ENCODE assay signal across 20 cellular contexts in the genomic region with DNA sequence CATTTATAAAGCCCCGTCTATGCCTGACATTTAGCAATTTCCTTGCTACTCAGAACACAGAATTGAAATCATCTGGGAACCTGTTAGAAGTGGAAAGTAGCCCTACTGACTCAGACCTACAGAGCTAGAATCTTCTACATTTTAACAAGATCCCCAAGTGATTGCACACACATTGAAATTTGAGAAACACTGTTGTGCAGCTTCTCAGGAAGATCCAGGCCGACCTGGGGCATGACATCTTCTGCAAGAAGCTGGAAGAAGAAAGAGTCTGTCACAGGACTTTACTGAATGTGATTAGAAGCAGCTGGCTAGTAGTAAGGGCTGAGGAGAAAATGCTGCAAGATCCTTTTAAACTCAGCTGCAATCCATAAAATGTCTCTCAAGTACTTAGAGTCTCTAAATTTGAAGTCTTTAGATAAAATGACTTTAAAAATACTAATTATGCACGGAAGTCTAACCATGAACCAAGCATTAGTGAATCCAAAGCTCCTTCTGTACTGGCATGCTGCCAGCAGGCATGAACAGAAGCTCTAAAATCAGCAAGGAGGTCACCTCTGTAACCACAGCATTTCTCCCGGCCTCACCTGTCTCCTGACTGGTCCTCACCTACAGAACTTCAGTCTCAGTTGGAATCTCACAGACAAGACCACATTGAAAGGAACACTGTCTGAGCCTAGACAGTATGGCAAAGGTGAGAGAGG.
DNase-seq lines count a peak whose midpoint lies in the region; ATAC-seq and TF ChIP-seq lines count a peak whose summit lies in the region.
"Had no signal": no experiment of that assay in that cellular context is flagged by ENCODE, and none has a peak within 500 bp of the region (broad histone marks: within the 10 kb centered on the region; RNA-seq: fewer than 3 reads in every experiment).

No MANE protein-coding gene starts in this region.

- no peaks in the 10 kb centered on the region for H3K27me3 ChIP-seq in AG04450 (ENCODE audit: control insufficient read depth, insufficient read depth, low read length)
- H3K27me3 ChIP-seq in hepatocyte = no peaks in the 10 kb centered on the region
- H3K27me3 ChIP-seq: ascending aorta, BLaER1, left lung, Peyer's patch had no signal

- DNase-seq in AG04450 (ENCODE audit: low read depth, low spot score) (peak; percentile 78), GM04503 (ENCODE audit: low read depth) (peak; percentile 43), astrocyte of the spinal cord (ENCODE audit: low read depth, low spot score) (peak; percentile 22), hepatocyte (ENCODE audit: low spot score) (peak; percentile 16), NCI-H2081 treated with DMSO at 0.1 percent for 48 hours (lab: John Stamatoyannopoulos, UW) (no peak), NCI-H226 (no peak), endothelial cell (ENCODE audit: low spot score) (no peak)
- DNase-seq: activated B cell treated with CpG ODN at 0.5 μM for 24 hours, activated gamma-delta T cell treated with Interleukin-2 at 50 U/mL for 16 hours, DMS153, Kasumi-1, left lung, NCI-H146, NCI-H748 treated with DMSO at 0.1 percent for 48 hours, Peyer's patch, SW 1271 had no signal

- no peak overlapping the region for H3K4me3 ChIP-seq in AG04450 (ENCODE audit: low read depth, low read length)
- no peak overlapping the region for H3K4me3 ChIP-seq in astrocyte of the spinal cord (ENCODE audit: low read depth, low read length)
- no peak overlapping the region for H3K4me3 ChIP-seq in hepatocyte
- H3K4me3 ChIP-seq: ascending aorta, BLaER1, coronary artery, left lung, Peyer's patch had no signal

- peaks cover 2% of the 10 kb centered on the region for H3K27me3 Mint-ChIP-seq in endothelial cell (ENCODE audit: unreplicated experiment)
- H3K27me3 Mint-ChIP-seq: activated B cell treated with CpG ODN at 0.5 μM for 24 hours had no signal

- peaks cover 6% of the 10 kb centered on the region for H3K36me3 Mint-ChIP-seq in endothelial cell (ENCODE audit: low read depth, unreplicated experiment)

- no peaks in the 10 kb centered on the region for H3K79me2 ChIP-seq in hepatocyte

- H3K4me3 Mint-ChIP-seq in endothelial cell (ENCODE audit: unreplicated experiment) = no peak overlapping the region
- H3K4me3 Mint-ChIP-seq: activated B cell treated with CpG ODN at 0.5 μM for 24 hours had no signal

- peaks cover 12% of the 10 kb centered on the region for H3K4me1 Mint-ChIP-seq in endothelial cell (ENCODE audit: unreplicated experiment)
- H3K4me1 Mint-ChIP-seq: activated B cell treated with CpG ODN at 0.5 μM for 24 hours had no signal

- CTCF ChIA-PET in AG04450 (lab: Charles Lee) = interaction anchor here (0.7 to 1.9 kb wide), 5 partner anchors 51 to 197 kb away, joined by 3 to 7 read pairs (median 3); no protein-coding TSS in a partner anchor

- 42% methylated on average over 4 of the region's 4 CpGs for WGBS in hepatocyte (ENCODE audit: low lambda C conversion rate, missing lambda C conversion rate)

- no peak for ATAC-seq in HG02840 (IDR thresholded peaks at IDR 0.05; ENCODE audit: low FRiP score, unreplicated experiment)
- ATAC-seq: left lung had no signal

- no peaks in the 10 kb centered on the region for H3K9me3 Mint-ChIP-seq in endothelial cell (ENCODE audit: unreplicated experiment)

- in situ Hi-C loops in astrocyte of the spinal cord (cut with HindIII; ENCODE audit: low sequenced_read_pairs) = no loop called here

- no peaks in the 10 kb centered on the region for H3K9me2 ChIP-seq in hepatocyte (replicated peaks; ENCODE audit: insufficient read depth)

- TF ChIP-seq CTCF in AG04450 (IDR thresholded peaks at IDR 0.05; ENCODE audit: low read depth, low read length) (no peak), astrocyte of the spinal cord (IDR thresholded peaks at IDR 0.05; ENCODE audit: low read depth, low read length) (no peak), hepatocyte (IDR thresholded peaks at IDR 0.05; ENCODE audit: poor library complexity) (no peak), endothelial cell (IDR thresholded peaks at IDR 0.05; ENCODE audit: unreplicated experiment) (no peak)

- H3K4me2 ChIP-seq in hepatocyte = no peak overlapping the region
- H3K4me2 ChIP-seq: BLaER1 had no signal

- no peaks in the 10 kb centered on the region for H3K4me1 ChIP-seq in hepatocyte (ENCODE audit: insufficient read depth)
- H3K4me1 ChIP-seq: ascending aorta had no signal

- no peaks in the 10 kb centered on the region for H3K36me3 ChIP-seq in hepatocyte (replicated peaks; ENCODE audit: insufficient read depth, low read depth)
- H3K36me3 ChIP-seq: ascending aorta, Peyer's patch had no signal

- POLR2A ChIA-PET in AG04450 (lab: Yijun Ruan, JAX) = interaction anchor here (1.7 kb wide), 2 partner anchors 32 to 82 kb away, joined by 3 to 5 read pairs; no protein-coding TSS in a partner anchor

- H3K27ac ChIP-seq in AG04450 (ENCODE audit: low read depth, low read length) = no peak overlapping the region
- H3K27ac ChIP-seq in hepatocyte = no peak overlapping the region
- H3K27ac ChIP-seq: ascending aorta, BLaER1, coronary artery, left lung, Peyer's patch had no signal

- no peak overlapping the region for H3K27ac Mint-ChIP-seq in endothelial cell (ENCODE audit: unreplicated experiment)
- H3K27ac Mint-ChIP-seq: activated B cell treated with CpG ODN at 0.5 μM for 24 hours had no signal

- no peak overlapping the region for H2AFZ ChIP-seq in hepatocyte

- H4K20me1 ChIP-seq in hepatocyte (ENCODE audit: insufficient read depth, poor library complexity, severe bottlenecking) = no peaks in the 10 kb centered on the region
- H4K20me1 ChIP-seq: BLaER1 had no signal

- no peaks in the 10 kb centered on the region for H3K9me3 ChIP-seq in AG04450 (ENCODE audit: control insufficient read depth, insufficient read depth, low read length)
- no peaks in the 10 kb centered on the region for H3K9me3 ChIP-seq in hepatocyte (ENCODE audit: low read depth)
- H3K9me3 ChIP-seq: ascending aorta, left lung, Peyer's patch had no signal

Comparison
In these comparisons a context has a peak if more than half of its experiments do, and no peak if none do; other contexts are left out.
1. DNase-seq: peak in AG04450 (single experiment), GM04503 (single experiment), astrocyte of the spinal cord (single experiment) and hepatocyte (single experiment); none in NCI-H2081 treated with DMSO at 0.1 percent for 48 hours (single experiment), NCI-H226 (single experiment) and endothelial cell (single experiment).